Comparison of ENCODE assay signal across 8 cellular contexts in genomic region chr3:125594581-125595011, GRCh38. TPM values are rescaled to one million over a fixed set of nuclear protein-coding genes. Genes with fewer than 3 reads are reported as not detected.
DNase-seq lines count a peak whose midpoint lies in the region; ATAC-seq and TF ChIP-seq lines count a peak whose summit lies in the region.

No MANE protein-coding gene starts in this region.

- H3K4me3 ChIP-seq in NB4 (ENCODE audit: low read depth, low read length) (peak overlapping the region; percentile 83), tibial nerve (peak overlapping the region; percentile 81 to 89 (median 83))

- H3K27me3 Mint-ChIP-seq in chondrocyte (ENCODE audit: low read depth) (no peaks in the 10 kb centered on the region), memory B cell (no peaks in the 10 kb centered on the region)

- H3K36me3 Mint-ChIP-seq in chondrocyte (ENCODE audit: low read depth) = peaks cover 1% of the 10 kb centered on the region
- H3K36me3 Mint-ChIP-seq in memory B cell = peaks cover 3% of the 10 kb centered on the region

- H3K4me3 Mint-ChIP-seq in chondrocyte (ENCODE audit: unreplicated experiment) (peak overlapping the region; percentile 85), memory B cell (peak overlapping the region; percentile 95)

- peak; percentile 25 for DNase-seq in GM10266 (ENCODE audit: extremely low spot score)
- no peak for DNase-seq in NB4 (ENCODE audit: low read depth)
- no peak for DNase-seq in chondrocyte (ENCODE audit: low spot score)
- DNase-seq in memory B cell (ENCODE audit: low spot score in 2 of 2) = peak; percentile 7 to 12
- peak; percentile 21 to 35 for DNase-seq in tibial nerve (ENCODE audit: low spot score in 2 of 2)
- DNase-seq in DMS114 treated with DMSO at 0.1 percent for 48 hours (lab: John Stamatoyannopoulos, UW; ENCODE audit: unreplicated experiment) = no peak
- DNase-seq in NCI-H446 (lab: John Stamatoyannopoulos, UW) = no peak
- DNase-seq in GM20000 (ENCODE audit: low spot score) = no peak

- 0 to 1% methylated on average over 14 of the region's 14 CpGs for WGBS in tibial nerve, 2 donors

- H3K4me1 ChIP-seq in tibial nerve = peaks cover 0 to 58% (median 17%) of the 10 kb centered on the region in 4 donors

- H3K27ac Mint-ChIP-seq in chondrocyte (ENCODE audit: unreplicated experiment) = peak overlapping the region; percentile 89
- H3K27ac Mint-ChIP-seq in memory B cell = peak overlapping the region; percentile 92

- ATAC-seq in memory B cell (ENCODE audit: low read depth) = no peak

- H3K27ac ChIP-seq in tibial nerve = peak overlapping the region; percentile 92 to 95 (median 93)

- H3K9me3 ChIP-seq in tibial nerve = no peaks in the 10 kb centered on the region

- H3K4me1 Mint-ChIP-seq in chondrocyte (ENCODE audit: low read depth) = peaks cover 48% of the 10 kb centered on the region
- peaks cover 17% of the 10 kb centered on the region for H3K4me1 Mint-ChIP-seq in memory B cell

- H3K9me3 Mint-ChIP-seq in chondrocyte (ENCODE audit: low read depth) (no peaks in the 10 kb centered on the region), memory B cell (no peaks in the 10 kb centered on the region)

- TF ChIP-seq EP300 in tibial nerve (IDR thresholded peaks at IDR 0.05) = no peak

- H3K27me3 ChIP-seq in tibial nerve = no peaks in the 10 kb centered on the region

- TF ChIP-seq CTCF in GM10266 (IDR thresholded peaks at IDR 0.05; ENCODE audit: control insufficient read depth, insufficient read depth, low read depth, missing control alignments) = no peak
- TF ChIP-seq CTCF in NB4 (IDR thresholded peaks at IDR 0.05; ENCODE audit: low read depth, low read length) = no peak
- peak; percentile 10 for TF ChIP-seq CTCF in chondrocyte (IDR thresholded peaks at IDR 0.05)
- TF ChIP-seq CTCF in tibial nerve (IDR thresholded peaks at IDR 0.05) = no peak
- no peak for TF ChIP-seq CTCF in GM20000 (IDR thresholded peaks at IDR 0.05; ENCODE audit: extremely low read depth, missing control alignments)

- no peaks in the 10 kb centered on the region for H3K36me3 ChIP-seq in tibial nerve

- TF ChIP-seq POLR2A in NB4 (IDR thresholded peaks at IDR 0.05; ENCODE audit: extremely low read depth, insufficient read length) (no peak), tibial nerve (IDR thresholded peaks at IDR 0.05) (no peak)

RNA-seq across cellular contexts. Expression of gene OSBPL11, which starts 0.7 kb away (rescaled TPM):
- total RNA-seq in chondrocyte (15.0 to 16.2 TPM (median 15.6 TPM) in 3 replicates), tibial nerve (10 to 100 TPM in 3 of 4 donors, 1 to 10 TPM in 1; 7.6 to 14.6 (median 11.5) TPM)

Comparison
In these comparisons a context has a peak if more than half of its experiments do, and no peak if none do; other contexts are left out.
1. DNase-seq: peak in GM10266 (single experiment), memory B cell (2 of 2) and tibial nerve (2 of 2); none in NB4 (single experiment), chondrocyte (single experiment), DMS114 treated with DMSO at 0.1 percent for 48 hours (single experiment), NCI-H446 (0 of 2) and GM20000 (single experiment).